Comparison of ENCODE assay signal across 2 cellular contexts in the genomic region with DNA sequence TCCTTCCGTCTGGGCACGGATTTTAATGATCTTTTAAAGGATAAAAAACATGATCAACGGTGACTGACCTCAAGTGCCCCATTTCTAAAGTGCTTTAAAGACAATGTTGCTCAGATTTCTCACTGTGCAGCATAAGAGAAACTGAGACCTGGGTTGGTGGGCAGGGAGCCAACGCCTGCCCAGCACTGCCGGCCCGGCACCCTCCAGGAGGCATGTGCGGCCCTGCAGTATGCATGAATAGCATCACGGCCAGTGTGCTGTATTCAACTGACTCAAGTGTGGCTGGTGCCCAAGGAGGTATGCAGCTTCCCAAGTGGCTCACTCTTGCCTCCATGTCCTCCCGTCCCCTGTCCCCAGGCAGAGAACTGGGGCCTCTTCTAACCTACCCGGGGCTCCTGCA.
TF ChIP-seq lines count a peak whose summit lies in the region.

No MANE protein-coding gene starts in this region.

TF ChIP-seq in A549, 52 proteins besides CTCF, POLR2A, EP300 and RAD21:
- no peak for TF ChIP-seq RCOR1 (IDR thresholded peaks at IDR 0.05; ENCODE audit: low read depth, low read length)
- no peak for TF ChIP-seq CHD4 (IDR thresholded peaks at IDR 0.05; ENCODE audit: borderline replicate concordance)
- no peak for TF ChIP-seq NFE2L2 (conservative IDR thresholded peaks at IDR 0.05; ENCODE audit: low read length)
- TF ChIP-seq, protein P1, sequence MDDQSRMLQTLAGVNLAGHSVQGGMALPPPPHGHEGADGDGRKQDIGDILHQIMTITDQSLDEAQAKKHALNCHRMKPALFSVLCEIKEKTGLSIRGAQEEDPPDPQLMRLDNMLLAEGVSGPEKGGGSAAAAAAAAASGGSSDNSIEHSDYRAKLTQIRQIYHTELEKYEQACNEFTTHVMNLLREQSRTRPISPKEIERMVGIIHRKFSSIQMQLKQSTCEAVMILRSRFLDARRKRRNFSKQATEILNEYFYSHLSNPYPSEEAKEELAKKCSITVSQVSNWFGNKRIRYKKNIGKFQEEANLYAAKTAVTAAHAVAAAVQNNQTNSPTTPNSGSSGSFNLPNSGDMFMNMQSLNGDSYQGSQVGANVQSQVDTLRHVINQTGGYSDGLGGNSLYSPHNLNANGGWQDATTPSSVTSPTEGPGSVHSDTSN (IDR thresholded peaks at IDR 0.05) = no peak
- TF ChIP-seq ZFP36 (IDR thresholded peaks at IDR 0.05; ENCODE audit: borderline replicate concordance, partially characterized antibody) = no peak
- no peak for TF ChIP-seq BCL3 (IDR thresholded peaks at IDR 0.05)
- no peak for TF ChIP-seq MYC (IDR thresholded peaks at IDR 0.05; ENCODE audit: borderline replicate concordance, low read length)
- no peak for TF ChIP-seq ELK1 (IDR thresholded peaks at IDR 0.05; ENCODE audit: low read depth, low read length)
- no peak for TF ChIP-seq USF2 (IDR thresholded peaks at IDR 0.05)
- TF ChIP-seq KDM5A (IDR thresholded peaks at IDR 0.05) = no peak
- no peak for TF ChIP-seq RNF2 (IDR thresholded peaks at IDR 0.05; ENCODE audit: borderline replicate concordance, low read depth)
- no peak for TF ChIP-seq CHD2 (IDR thresholded peaks at IDR 0.05; ENCODE audit: low read length, partially characterized antibody)
- no peak for TF ChIP-seq PHF8 (IDR thresholded peaks at IDR 0.05; ENCODE audit: borderline replicate concordance, low read depth)
- no peak for TF ChIP-seq EHMT2 (IDR thresholded peaks at IDR 0.05; ENCODE audit: low read depth)
- TF ChIP-seq FOXS1 (CRISPR knock-in tag; IDR thresholded peaks at IDR 0.05) = no peak
- TF ChIP-seq JUN (IDR thresholded peaks at IDR 0.05) = no peak
- no peak for TF ChIP-seq FOSB (CRISPR knock-in tag; IDR thresholded peaks at IDR 0.05)

TF ChIP-seq in H1, 55 proteins besides CTCF, POLR2A, EP300 and RAD21:
- TF ChIP-seq PHF8 (conservative IDR thresholded peaks at IDR 0.05; ENCODE audit: low read depth, low read length) = no peak
- no peak for TF ChIP-seq SIN3A (conservative IDR thresholded peaks at IDR 0.05 in 1 of 2, IDR thresholded peaks at IDR 0.05 in 1 of 2; ENCODE audit: low read depth in 1 of 2, low read length in 2 of 2)
- TF ChIP-seq BCL11A (IDR thresholded peaks at IDR 0.05; ENCODE audit: low read depth in 2 of 2, low read length in 2 of 2) = no peak
- no peak for TF ChIP-seq YY1 (IDR thresholded peaks at IDR 0.05; ENCODE audit: low read depth, low read length)
- no peak for TF ChIP-seq TBP (IDR thresholded peaks at IDR 0.05; ENCODE audit: low read depth, low read length)
- TF ChIP-seq GABPA (IDR thresholded peaks at IDR 0.05; ENCODE audit: borderline replicate concordance, insufficient read depth, low read length) = no peak
- TF ChIP-seq SP4 (IDR thresholded peaks at IDR 0.05; ENCODE audit: low read length) = no peak
- TF ChIP-seq RBBP5 (IDR thresholded peaks at IDR 0.05; ENCODE audit: borderline replicate concordance, low read depth, low read length) = no peak
- TF ChIP-seq EGR1 (IDR thresholded peaks at IDR 0.05; ENCODE audit: borderline replicate concordance, low read depth, low read length) = no peak
- TF ChIP-seq JUN (IDR thresholded peaks at IDR 0.05; ENCODE audit: low read depth, low read length) = no peak
- no peak for TF ChIP-seq POLR2AphosphoS5 (IDR thresholded peaks at IDR 0.05; ENCODE audit: low read depth, low read length)
- TF ChIP-seq, protein P2, sequence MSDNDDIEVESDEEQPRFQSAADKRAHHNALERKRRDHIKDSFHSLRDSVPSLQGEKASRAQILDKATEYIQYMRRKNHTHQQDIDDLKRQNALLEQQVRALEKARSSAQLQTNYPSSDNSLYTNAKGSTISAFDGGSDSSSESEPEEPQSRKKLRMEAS (IDR thresholded peaks at IDR 0.05) = no peak
- no peak for TF ChIP-seq SAP30 (IDR thresholded peaks at IDR 0.05; ENCODE audit: insufficient read depth, insufficient replicate concordance, low read length)
- no peak for TF ChIP-seq CEBPB (IDR thresholded peaks at IDR 0.05; ENCODE audit: low read depth, low read length)
- no peak for TF ChIP-seq GTF2F1 (IDR thresholded peaks at IDR 0.05; ENCODE audit: borderline replicate concordance, low read depth, low read length)
- no peak for TF ChIP-seq TCF12 (IDR thresholded peaks at IDR 0.05; ENCODE audit: low read depth, low read length)
- no peak for TF ChIP-seq RFX5 (IDR thresholded peaks at IDR 0.05; ENCODE audit: borderline replicate concordance, low read depth, low read length)
- TF ChIP-seq HDAC2 (IDR thresholded peaks at IDR 0.05; ENCODE audit: borderline replicate concordance in 1 of 2, low read depth in 2 of 2, low read length in 2 of 2) = no peak
- TF ChIP-seq JUND (IDR thresholded peaks at IDR 0.05; ENCODE audit: low read length) = no peak
